15 cellular contexts compared by ENCODE assay signal in the genomic region with DNA sequence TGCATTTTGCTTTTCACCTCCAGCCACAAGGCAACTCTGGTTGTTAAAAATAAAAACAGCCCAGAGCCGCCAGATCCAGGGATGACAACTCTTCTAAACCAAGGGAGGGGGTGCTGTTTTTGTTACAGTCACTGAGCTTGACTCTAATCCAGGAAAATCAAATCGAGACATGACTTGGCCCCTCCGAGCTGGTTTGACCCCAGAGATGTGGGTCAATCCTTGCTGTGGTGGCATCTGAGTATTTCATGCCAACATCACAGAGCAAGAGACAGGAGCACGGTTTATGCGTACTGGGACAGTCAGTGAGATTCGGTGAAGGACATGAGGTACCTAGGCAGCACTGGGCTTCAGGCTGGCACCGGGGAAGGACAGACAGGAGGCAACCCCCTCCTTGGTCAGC.
A peak's percentile ranks its signal among the peaks of the same experiment; 100 is the strongest.
DNase-seq lines count a peak whose midpoint lies in the region; ATAC-seq and TF ChIP-seq lines count a peak whose summit lies in the region.
"Had no signal": no experiment of that assay in that cellular context is flagged by ENCODE, and none has a peak within 500 bp of the region (broad histone marks: within the 10 kb centered on the region; RNA-seq: fewer than 3 reads in every experiment).

No MANE protein-coding gene starts in this region.

- WGBS in trophoblast cell (ENCODE audit: extremely low coverage, insufficient coverage, insufficient read length), result no CpG with 5 or more reads among the region's 7 CpGs

- intact Hi-C loops in Right ventricle myocardium inferior (cut with DNase I), result no loop called here
- intact Hi-C loops in colonic mucosa (cut with DNase I), result loop anchor here (5.0 to 10.0 kb wide), 2 partner anchors 82 to 215 kb away; no protein-coding TSS in a partner anchor

- H3K4me2 ChIP-seq in trophoblast cell (ENCODE audit: low read length), result no peak overlapping the region
- H3K4me2 ChIP-seq: BLaER1 had no signal

- H3K9ac ChIP-seq in trophoblast cell (ENCODE audit: low read length), result no peak overlapping the region
- no peak overlapping the region for H3K9ac ChIP-seq in stomach smooth muscle (ENCODE audit: low read length in 2 of 2)
- H3K9ac ChIP-seq in colonic mucosa (ENCODE audit: low read depth in 2 of 2, low read length in 2 of 2), result no peak overlapping the region
- H3K9ac ChIP-seq: BLaER1, GM23248 had no signal

- no peak for ATAC-seq in Right ventricle myocardium inferior

- no peak overlapping the region for H4K8ac ChIP-seq in trophoblast cell (ENCODE audit: low read depth, low read length)

- no peak overlapping the region for H3K4ac ChIP-seq in trophoblast cell (ENCODE audit: low read depth, low read length)

- no peaks in the 10 kb centered on the region for H3K79me1 ChIP-seq in trophoblast cell (ENCODE audit: low read length)

- H2BK120ac ChIP-seq in trophoblast cell (ENCODE audit: insufficient read depth, low read length, poor library complexity), result no peak overlapping the region

- H3K4me3 Mint-ChIP-seq in chondrocyte (ENCODE audit: unreplicated experiment), result no peak overlapping the region
- H3K4me3 Mint-ChIP-seq: CD8-positive, alpha-beta memory T cell had no signal

- no peaks in the 10 kb centered on the region for H3K36me3 ChIP-seq in cardiac muscle cell
- no peaks in the 10 kb centered on the region for H3K36me3 ChIP-seq in trophoblast cell (ENCODE audit: control insufficient read depth in 1 of 2, insufficient read depth in 2 of 2, low read length in 2 of 2)
- no peaks in the 10 kb centered on the region for H3K36me3 ChIP-seq in stomach smooth muscle (ENCODE audit: control insufficient read depth in 2 of 2, insufficient read depth in 2 of 2, low read length in 2 of 2)
- H3K36me3 ChIP-seq in colonic mucosa, result no peaks in the 10 kb centered on the region
- H3K36me3 ChIP-seq: BLaER1, HAP-1 had no signal

- H3K18ac ChIP-seq in trophoblast cell (ENCODE audit: low read length), result peak overlapping the region; percentile 2

- peaks cover 49% of the 10 kb centered on the region for H3K4me1 ChIP-seq in cardiac muscle cell (ENCODE audit: low read depth)
- peaks cover 16 to 32% of the 10 kb centered on the region in 2 experiments for H3K4me1 ChIP-seq in trophoblast cell (ENCODE audit: control insufficient read depth in 1 of 2, insufficient read depth in 2 of 2, low read length in 2 of 2)
- peaks cover 39% of the 10 kb centered on the region for H3K4me1 ChIP-seq in stomach smooth muscle (ENCODE audit: control insufficient read depth, insufficient read depth, low read length)
- no peaks in the 10 kb centered on the region for H3K4me1 ChIP-seq in colonic mucosa
- H3K4me1 ChIP-seq: HAP-1 had no signal

- no peak overlapping the region for H2BK12ac ChIP-seq in trophoblast cell (ENCODE audit: low read length)

- H3K79me2 ChIP-seq in trophoblast cell (ENCODE audit: control insufficient read depth, insufficient read depth, low read length, poor library complexity), result no peaks in the 10 kb centered on the region

- H3K36me3 Mint-ChIP-seq in chondrocyte (ENCODE audit: low read depth), result no peaks in the 10 kb centered on the region
- H3K36me3 Mint-ChIP-seq: CD8-positive, alpha-beta memory T cell had no signal

- no peak overlapping the region for H4K12ac ChIP-seq in trophoblast cell (ENCODE audit: low read depth, low read length)

- H3K27me3 ChIP-seq in cardiac muscle cell, result no peaks in the 10 kb centered on the region
- no peaks in the 10 kb centered on the region for H3K27me3 ChIP-seq in trophoblast cell (ENCODE audit: insufficient read depth, low read length)
- H3K27me3 ChIP-seq in stomach smooth muscle (ENCODE audit: control insufficient read depth in 1 of 2, insufficient read depth in 2 of 2, low read length in 2 of 2), result no peaks in the 10 kb centered on the region
- no peaks in the 10 kb centered on the region for H3K27me3 ChIP-seq in colonic mucosa

- no peak for TF ChIP-seq CTCF in cardiac muscle cell (IDR thresholded peaks at IDR 0.05; ENCODE audit: low read depth, low read length)
- no peak for TF ChIP-seq CTCF in chondrocyte (IDR thresholded peaks at IDR 0.05)
- no peak for TF ChIP-seq CTCF in colonic mucosa (IDR thresholded peaks at IDR 0.05)
- TF ChIP-seq CTCF in GM13976 (IDR thresholded peaks at IDR 0.05; ENCODE audit: borderline replicate concordance, control extremely low read depth, extremely low read depth, insufficient read depth, missing control alignments), result no peak

- H2BK5ac ChIP-seq in trophoblast cell (ENCODE audit: low read depth, low read length, poor library complexity), result no peak overlapping the region

- H3K4me1 Mint-ChIP-seq in chondrocyte (ENCODE audit: low read depth), result peaks cover 31% of the 10 kb centered on the region

- H3K9me3 ChIP-seq in cardiac muscle cell (ENCODE audit: low read depth) (no peaks in the 10 kb centered on the region), trophoblast cell (ENCODE audit: insufficient read depth, low read depth, low read length) (no peaks in the 10 kb centered on the region), stomach smooth muscle (ENCODE audit: control insufficient read depth in 2 of 2, low read length in 2 of 2) (no peaks in the 10 kb centered on the region), colonic mucosa (no peaks in the 10 kb centered on the region)
- H3K9me3 ChIP-seq: BLaER1, HAP-1 had no signal

- no peaks in the 10 kb centered on the region for H3K27me3 Mint-ChIP-seq in chondrocyte (ENCODE audit: low read depth)

- H3K14ac ChIP-seq in trophoblast cell (ENCODE audit: low read length), result no peak overlapping the region

- in situ Hi-C loops in GM13976 (cut with MboI; ENCODE audit: low sequenced_read_pairs, unreplicated experiment), result no loop called here

- H4K91ac ChIP-seq in trophoblast cell (ENCODE audit: low read depth, low read length), result no peak overlapping the region

- H3K9me3 Mint-ChIP-seq in chondrocyte (ENCODE audit: low read depth), result no peaks in the 10 kb centered on the region
- H3K9me3 Mint-ChIP-seq: CD8-positive, alpha-beta memory T cell had no signal

- H3K27ac Mint-ChIP-seq in chondrocyte (ENCODE audit: unreplicated experiment), result peak overlapping the region; percentile 47

- H3K23ac ChIP-seq in trophoblast cell (ENCODE audit: low read length), result no peak overlapping the region

- no peak overlapping the region for H2AFZ ChIP-seq in trophoblast cell (ENCODE audit: insufficient read depth, low read length, poor library complexity)
- H2AFZ ChIP-seq: GM23248 had no signal

- H3K27ac ChIP-seq in cardiac muscle cell (peak overlapping the region; percentile 95), trophoblast cell (ENCODE audit: low read depth, low read length) (no peak overlapping the region), stomach smooth muscle (ENCODE audit: low read length) (peak overlapping the region; percentile 71), colonic mucosa (no peak overlapping the region)
- H3K27ac ChIP-seq: BLaER1, GM23248 had no signal

- no peak overlapping the region for H2AK5ac ChIP-seq in trophoblast cell (ENCODE audit: low read length)

- peak in 1 of 2 donors; percentile 53 for DNase-seq in cardiac muscle cell (ENCODE audit: low read depth in 1 of 2, low spot score in 1 of 2)
- DNase-seq in Right ventricle myocardium inferior (ENCODE audit: missing footprints), result no peak
- no peak for DNase-seq in chondrocyte (ENCODE audit: low spot score)
- DNase-seq in trophoblast cell, result no peak
- DNase-seq in colonic mucosa, result no peak
- DNase-seq in GM13976 (ENCODE audit: low spot score), result no peak
- DNase-seq: 8988T; AML-193; CD8-positive, alpha-beta memory T cell; DMS53; GF-D8; GM23248 had no signal

- H3K4me3 ChIP-seq in cardiac muscle cell (no peak overlapping the region), trophoblast cell (ENCODE audit: low read depth, low read length) (no peak overlapping the region), stomach smooth muscle (ENCODE audit: low read length in 2 of 2) (peak overlapping the region in 1 of 2 donors; percentile 29), colonic mucosa (no peak overlapping the region)
- H3K4me3 ChIP-seq: BLaER1, GM23248, HAP-1 had no signal

Comparison
In these comparisons a context has a peak if more than half of its experiments do, and no peak if none do; other contexts are left out.
1. H3K27ac ChIP-seq: peak in cardiac muscle cell (single experiment) and stomach smooth muscle (single experiment); none in trophoblast cell (single experiment) and colonic mucosa (single experiment).